20 cellular contexts compared by ENCODE assay signal in the genomic region with DNA sequence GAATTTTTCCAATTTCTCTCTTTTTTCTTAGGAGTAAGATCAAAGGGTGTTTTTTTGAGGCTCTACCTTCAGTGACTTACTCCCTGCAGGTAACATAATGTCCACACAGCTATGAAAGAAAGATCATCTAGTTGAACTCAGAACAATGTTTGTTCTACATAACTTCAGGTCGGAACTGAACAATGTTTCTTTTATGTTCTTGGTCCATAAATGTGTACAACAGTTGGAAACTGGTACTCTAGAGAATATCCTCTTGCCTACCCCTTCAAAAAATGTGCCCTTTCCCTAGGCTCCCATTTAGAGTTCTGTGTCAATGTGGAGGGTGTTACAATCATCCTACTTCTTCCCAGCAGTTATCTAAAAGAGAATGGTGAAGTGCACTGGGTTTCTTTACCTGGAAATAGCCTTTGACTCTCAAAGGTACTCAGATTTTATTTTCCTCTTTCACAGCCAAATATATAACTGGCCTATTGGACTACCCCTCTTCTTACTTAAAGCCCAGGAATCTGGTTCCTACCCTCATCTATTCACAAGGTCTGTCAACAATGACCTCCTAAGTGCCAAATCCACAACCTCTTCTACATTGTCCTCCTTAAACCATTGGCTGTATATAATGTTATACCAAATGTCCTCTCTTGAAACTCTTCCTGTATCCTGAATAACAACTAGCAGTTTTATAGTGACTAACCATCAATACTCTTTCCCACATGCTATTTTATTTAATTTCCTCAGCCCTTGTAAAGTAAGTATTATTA. TPM values are rescaled to one million over a fixed set of nuclear protein-coding genes. Genes with fewer than 3 reads are reported as not detected.
DNase-seq lines count a peak whose midpoint lies in the region; ATAC-seq, FAIRE-seq and TF ChIP-seq lines count a peak whose summit lies in the region.
"Had no signal": no experiment of that assay in that cellular context is flagged by ENCODE, and none has a peak within 500 bp of the region (broad histone marks: within the 10 kb centered on the region; RNA-seq: fewer than 3 reads in every experiment).

No MANE protein-coding gene starts in this region.

- H3K36me3 Mint-ChIP-seq in activated T-cell treated with anti-CD3 and anti-CD28 coated beads, Interleukin-2, amount 50 U/mL, for 72 hours (ENCODE audit: insufficient read depth in 2 of 2): peaks cover 18 to 19% of the 10 kb centered on the region in 2 donors
- peaks cover 39% of the 10 kb centered on the region for H3K36me3 Mint-ChIP-seq in activated T-cell treated with anti-CD3 and anti-CD28 coated beads, Interleukin-2, amount 50 U/mL, for 24 hours (ENCODE audit: low read depth)
- peaks cover 13% of the 10 kb centered on the region for H3K36me3 Mint-ChIP-seq in T-helper 17 cell (ENCODE audit: low read depth)
- peaks cover 82% of the 10 kb centered on the region for H3K36me3 Mint-ChIP-seq in activated CD4-positive, alpha-beta memory T cell treated with anti-CD3 and anti-CD28 coated beads, Interleukin-2, amount 10 ng/mL, durations not matched to agents 7 days and 5 days (ENCODE audit: low read depth)

- peak; percentile 3; the same call in 1 of the 2 replicates for TF ChIP-seq POLR2A in GM12891 (IDR thresholded peaks at IDR 0.05; ENCODE audit: low read depth, low read length)
- no peak for TF ChIP-seq POLR2A in vagina (IDR thresholded peaks at IDR 0.05)

- H3K36me3 ChIP-seq in neutrophil: peaks cover 39% of the 10 kb centered on the region
- H3K36me3 ChIP-seq in vagina: peaks cover 0 to 3% of the 10 kb centered on the region in 2 donors

- DNase-seq in activated T-cell treated with anti-CD3 and anti-CD28 coated beads, Interleukin-2, amount 50 U/mL, for 72 hours: no peak
- no peak for DNase-seq in activated T-cell treated with anti-CD3 and anti-CD28 coated beads, Interleukin-2, amount 50 U/mL, for 24 hours
- DNase-seq in GM12891 (ENCODE audit: insufficient read length, low spot score) (no peak), T-helper 17 cell (no peak), vagina (ENCODE audit: extremely low spot score in 2 of 2) (no peak)
- DNase-seq in activated CD4-positive, alpha-beta memory T cell treated with anti-CD3 and anti-CD28 coated beads, Interleukin-2, amount 10 ng/mL, durations not matched to agents 7 days and 5 days: no peak
- DNase-seq: AML-193; Calu3; CD4-positive, alpha-beta T cell; DMS79 treated with DMSO at 0.1 percent for 48 hours; GF-D8; H9; KBM-7 had no signal

- H3K9me3 ChIP-seq in T-helper 17 cell (ENCODE audit: control insufficient read depth, low read length, poor library complexity, severe bottlenecking) (no peaks in the 10 kb centered on the region), neutrophil (no peaks in the 10 kb centered on the region), vagina (no peaks in the 10 kb centered on the region)
- H3K9me3 ChIP-seq: A549 had no signal

- H3K4me1 ChIP-seq in neutrophil (ENCODE audit: control insufficient read depth in 1 of 2, insufficient read depth in 1 of 2, low read depth in 1 of 2, low read length in 1 of 2): no peaks in the 10 kb centered on the region
- H3K4me1 ChIP-seq in vagina: no peaks in the 10 kb centered on the region
- H3K4me1 ChIP-seq: A549 had no signal

- POLR2A ChIA-PET in activated CD4-positive, alpha-beta memory T cell treated with anti-CD3 and anti-CD28 coated beads, Interleukin-2, amount 10 ng/mL, durations not matched to agents 7 days and 5 days (lab: Charles Lee): no interaction called here

- no peaks in the 10 kb centered on the region for H3K4me1 Mint-ChIP-seq in activated T-cell treated with anti-CD3 and anti-CD28 coated beads, Interleukin-2, amount 50 U/mL, for 72 hours (ENCODE audit: low read depth)
- no peaks in the 10 kb centered on the region for H3K4me1 Mint-ChIP-seq in activated T-cell treated with anti-CD3 and anti-CD28 coated beads, Interleukin-2, amount 50 U/mL, for 24 hours (ENCODE audit: low read depth)
- H3K4me1 Mint-ChIP-seq in T-helper 17 cell: no peaks in the 10 kb centered on the region
- peaks cover 14% of the 10 kb centered on the region for H3K4me1 Mint-ChIP-seq in activated CD4-positive, alpha-beta memory T cell treated with anti-CD3 and anti-CD28 coated beads, Interleukin-2, amount 10 ng/mL, durations not matched to agents 7 days and 5 days

- CTCF ChIA-PET in activated CD4-positive, alpha-beta memory T cell treated with anti-CD3 and anti-CD28 coated beads, Interleukin-2, amount 10 ng/mL, durations not matched to agents 7 days and 5 days (lab: Charles Lee): no interaction called here

- H3K4me3 Mint-ChIP-seq in activated T-cell treated with anti-CD3 and anti-CD28 coated beads, Interleukin-2, amount 50 U/mL, for 72 hours: no peak overlapping the region
- H3K4me3 Mint-ChIP-seq in activated T-cell treated with anti-CD3 and anti-CD28 coated beads, Interleukin-2, amount 50 U/mL, for 24 hours: no peak overlapping the region
- no peak overlapping the region for H3K4me3 Mint-ChIP-seq in T-helper 17 cell
- no peak overlapping the region for H3K4me3 Mint-ChIP-seq in activated CD4-positive, alpha-beta memory T cell treated with anti-CD3 and anti-CD28 coated beads, Interleukin-2, amount 10 ng/mL, durations not matched to agents 7 days and 5 days
- H3K4me3 Mint-ChIP-seq: CD4-positive, alpha-beta T cell; H9 had no signal

- peak overlapping the region; percentile 40 for H3K27ac ChIP-seq in neutrophil
- no peak overlapping the region for H3K27ac ChIP-seq in vagina
- H3K27ac ChIP-seq: 22Rv1, A549, C4-2B, HL-60 had no signal

- no peaks in the 10 kb centered on the region for H3K27me3 Mint-ChIP-seq in activated T-cell treated with anti-CD3 and anti-CD28 coated beads, Interleukin-2, amount 50 U/mL, for 72 hours (ENCODE audit: low read depth)
- no peaks in the 10 kb centered on the region for H3K27me3 Mint-ChIP-seq in activated T-cell treated with anti-CD3 and anti-CD28 coated beads, Interleukin-2, amount 50 U/mL, for 24 hours
- no peaks in the 10 kb centered on the region for H3K27me3 Mint-ChIP-seq in T-helper 17 cell
- H3K27me3 Mint-ChIP-seq in activated CD4-positive, alpha-beta memory T cell treated with anti-CD3 and anti-CD28 coated beads, Interleukin-2, amount 10 ng/mL, durations not matched to agents 7 days and 5 days: no peaks in the 10 kb centered on the region
- H3K27me3 Mint-ChIP-seq: CD4-positive, alpha-beta T cell had no signal

- H3K27me3 ChIP-seq in neutrophil: no peaks in the 10 kb centered on the region
- H3K27me3 ChIP-seq in vagina: no peaks in the 10 kb centered on the region

- TF ChIP-seq CTCF in neutrophil (IDR thresholded peaks at IDR 0.05): no peak
- TF ChIP-seq CTCF in vagina (IDR thresholded peaks at IDR 0.05): no peak

- H3K4me3 ChIP-seq in neutrophil (ENCODE audit: low read depth in 1 of 2, low read length in 1 of 2): no peak overlapping the region
- no peak overlapping the region for H3K4me3 ChIP-seq in vagina
- H3K4me3 ChIP-seq: A549 had no signal

- peaks cover 6 to 10% of the 10 kb centered on the region in 2 donors for H3K9me3 Mint-ChIP-seq in activated T-cell treated with anti-CD3 and anti-CD28 coated beads, Interleukin-2, amount 50 U/mL, for 72 hours
- peaks cover 4% of the 10 kb centered on the region for H3K9me3 Mint-ChIP-seq in activated T-cell treated with anti-CD3 and anti-CD28 coated beads, Interleukin-2, amount 50 U/mL, for 24 hours
- H3K9me3 Mint-ChIP-seq in activated CD4-positive, alpha-beta memory T cell treated with anti-CD3 and anti-CD28 coated beads, Interleukin-2, amount 10 ng/mL, durations not matched to agents 7 days and 5 days: peaks cover 3% of the 10 kb centered on the region
- H3K9me3 Mint-ChIP-seq: CD4-positive, alpha-beta T cell had no signal

- intact Hi-C loops in vagina (cut with DNase I): no loop called here

- H3K27ac Mint-ChIP-seq in activated T-cell treated with anti-CD3 and anti-CD28 coated beads, Interleukin-2, amount 50 U/mL, for 72 hours: peak overlapping the region; percentile 41
- no peak overlapping the region for H3K27ac Mint-ChIP-seq in activated T-cell treated with anti-CD3 and anti-CD28 coated beads, Interleukin-2, amount 50 U/mL, for 24 hours
- H3K27ac Mint-ChIP-seq in T-helper 17 cell: peak overlapping the region; percentile 8
- no peak overlapping the region for H3K27ac Mint-ChIP-seq in activated CD4-positive, alpha-beta memory T cell treated with anti-CD3 and anti-CD28 coated beads, Interleukin-2, amount 10 ng/mL, durations not matched to agents 7 days and 5 days
- H3K27ac Mint-ChIP-seq: CD4-positive, alpha-beta T cell; H9 had no signal

- no peak for FAIRE-seq in GM12891 (lab: Jason Lieb, UNC)
- FAIRE-seq: A549, H1 had no signal

- no peak for ATAC-seq in activated T-cell treated with anti-CD3 and anti-CD28 coated beads, Interleukin-2, amount 50 U/mL, for 72 hours (replicated peaks in 1 of 2)
- ATAC-seq in T-helper 17 cell: no peak
- ATAC-seq in HG02759 (IDR thresholded peaks at IDR 0.05; ENCODE audit: unreplicated experiment): no peak
- ATAC-seq: A549 had no signal

TF ChIP-seq in GM12891, 5 proteins besides CTCF, POLR2A, EP300 and RAD21:
- TF ChIP-seq SPI1 (IDR thresholded peaks at IDR 0.05; ENCODE audit: low read depth, low read length): no peak
- TF ChIP-seq TAF1 (IDR thresholded peaks at IDR 0.05; ENCODE audit: low read depth, low read length): no peak
- no peak for TF ChIP-seq POU2F2 (IDR thresholded peaks at IDR 0.05; ENCODE audit: low read depth, low read length)
TF ChIP-seq in GM12891: peak in this region for 0.

RNA-seq across cellular contexts. Expression of a gene that starts 42.3 kb away (rescaled TPM):
- total RNA-seq in activated T-cell treated with anti-CD3 and anti-CD28 coated beads, Interleukin-2, amount 50 U/mL, for 72 hours: 10 to 100 TPM; 15.4 to 32.7 TPM
- polyA plus RNA-seq in GM12891 (2012; ENCODE audit: low read depth, missing spikeins): 88.3 TPM
- total RNA-seq in T-helper 17 cell (10 to 100 TPM; 21.7 to 22.1 TPM), vagina (54.5 TPM)
- total RNA-seq in activated CD4-positive, alpha-beta memory T cell treated with anti-CD3 and anti-CD28 coated beads, Interleukin-2, amount 10 ng/mL, durations not matched to agents 7 days and 5 days: 10 to 100 TPM; 55.2 to 59.7 TPM

Comparison
In these comparisons a context has a peak if more than half of its experiments do, and no peak if none do; other contexts are left out.
1. H3K27ac Mint-ChIP-seq: peak in activated T-cell treated with anti-CD3 and anti-CD28 coated beads, Interleukin-2, amount 50 U/mL, for 72 hours (single experiment) and T-helper 17 cell (single experiment); none in activated T-cell treated with anti-CD3 and anti-CD28 coated beads, Interleukin-2, amount 50 U/mL, for 24 hours (single experiment) and activated CD4-positive, alpha-beta memory T cell treated with anti-CD3 and anti-CD28 coated beads, Interleukin-2, amount 10 ng/mL, durations not matched to agents 7 days and 5 days (single experiment).